ENCODE assay signal across 8 cellular contexts in the genomic region with DNA sequence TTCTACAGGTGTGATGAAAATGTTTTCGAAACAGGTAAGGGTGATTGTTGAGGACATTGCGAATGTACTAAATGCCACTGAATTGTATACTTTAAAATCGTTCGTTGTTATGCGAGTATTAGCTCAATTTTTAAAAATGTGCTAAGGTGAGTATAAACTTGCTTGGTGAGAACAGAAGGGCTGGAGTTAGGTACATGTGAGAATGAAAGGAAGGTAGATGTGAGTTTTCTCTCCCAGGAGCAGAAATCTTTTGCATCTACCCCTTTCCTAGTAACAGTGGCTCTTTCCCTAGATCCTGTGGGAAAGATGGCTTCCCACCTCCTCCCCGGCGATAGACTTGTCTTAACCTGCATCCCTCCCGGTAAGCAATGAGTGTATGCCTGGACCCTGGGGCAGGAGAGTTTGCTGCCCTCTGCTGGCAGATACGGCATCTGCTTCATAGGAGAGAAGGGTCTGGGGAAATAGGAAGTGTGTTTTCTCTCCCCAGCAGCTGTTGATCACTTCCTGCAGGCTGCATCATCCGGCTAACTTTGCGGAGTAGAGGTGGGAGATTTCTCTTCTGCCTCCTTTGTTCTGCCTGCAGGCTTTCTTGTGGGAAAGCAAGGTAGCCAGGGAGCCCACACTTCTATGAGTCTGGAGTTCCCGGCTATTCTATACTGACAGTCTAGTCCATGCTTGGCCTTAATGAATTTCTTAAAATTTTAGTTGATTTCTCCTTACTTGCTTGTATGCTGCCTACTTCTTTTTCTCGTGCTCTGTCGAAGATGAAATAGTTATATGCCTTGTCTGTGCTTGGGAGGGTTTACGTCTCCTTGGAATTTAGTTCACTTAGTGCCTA.
A peak's percentile ranks its signal among the peaks of the same experiment; 100 is the strongest.
DNase-seq lines count a peak whose midpoint lies in the region; TF ChIP-seq lines count a peak whose summit lies in the region.

No MANE protein-coding gene starts in this region.

- TF ChIP-seq CTCF in GM12864 (IDR thresholded peaks at IDR 0.05; ENCODE audit: low read depth, low read length, missing control alignments) (peak; percentile 89), right atrium auricular region (IDR thresholded peaks at IDR 0.05) (peak; percentile 39 to 80), osteoblast (IDR thresholded peaks at IDR 0.05; ENCODE audit: extremely low read depth, low read depth, low read length) (no peak)

- H3F3A ChIP-seq in GM23248 (ENCODE audit: insufficient read depth), result no peaks in the 10 kb centered on the region

- intact Hi-C loops in activated naive CD4-positive, alpha-beta T cell treated with anti-CD3 and anti-CD28 coated beads for 36 hours (cut with micrococcal nuclease), result loop anchor here (1.0 kb wide), 3 partner anchors 372 to 811 kb away; no protein-coding TSS in a partner anchor

- H3K9me3 ChIP-seq in GM23248 (ENCODE audit: low read depth) (no peaks in the 10 kb centered on the region), right atrium auricular region (no peaks in the 10 kb centered on the region), osteoblast (ENCODE audit: low read depth, low read length) (peaks cover 5% of the 10 kb centered on the region)

- no peaks in the 10 kb centered on the region for H4K20me1 ChIP-seq in GM23248 (ENCODE audit: insufficient read depth)
- no peaks in the 10 kb centered on the region for H4K20me1 ChIP-seq in osteoblast (ENCODE audit: insufficient read depth, low read length)

- no peak overlapping the region for H3K4me2 ChIP-seq in GM23248 (ENCODE audit: unreplicated experiment)
- H3K4me2 ChIP-seq in osteoblast (ENCODE audit: insufficient read depth, low read length), result no peak overlapping the region

- no peak overlapping the region for H2AFZ ChIP-seq in GM23248
- H2AFZ ChIP-seq in osteoblast (ENCODE audit: low read length), result no peak overlapping the region

- no peak overlapping the region for H3K9ac ChIP-seq in GM23248

- no peaks in the 10 kb centered on the region for H3K9me2 ChIP-seq in GM23248 (ENCODE audit: insufficient read depth)

- H3K79me2 ChIP-seq in GM23248 (ENCODE audit: insufficient read depth), result no peaks in the 10 kb centered on the region
- H3K79me2 ChIP-seq in osteoblast (ENCODE audit: insufficient read depth, low read length), result no peaks in the 10 kb centered on the region

- peaks cover 2% of the 10 kb centered on the region for H3K27me3 Mint-ChIP-seq in activated naive CD4-positive, alpha-beta T cell treated with anti-CD3 and anti-CD28 coated beads for 36 hours (ENCODE audit: low read depth)

- H3K36me3 ChIP-seq in GM23248 (ENCODE audit: low read depth) (no peaks in the 10 kb centered on the region), right atrium auricular region (no peaks in the 10 kb centered on the region), osteoblast (ENCODE audit: insufficient read depth, low read length) (no peaks in the 10 kb centered on the region)

- no peak for TF ChIP-seq EP300 in Ishikawa (IDR thresholded peaks at IDR 0.05; ENCODE audit: borderline replicate concordance)

- no peaks in the 10 kb centered on the region for H3K4me1 Mint-ChIP-seq in activated naive CD4-positive, alpha-beta T cell treated with anti-CD3 and anti-CD28 coated beads for 36 hours (ENCODE audit: low read depth)

- no peaks in the 10 kb centered on the region for H3K9me3 Mint-ChIP-seq in activated naive CD4-positive, alpha-beta T cell treated with anti-CD3 and anti-CD28 coated beads for 36 hours

- TF ChIP-seq RAD21 in Ishikawa (IDR thresholded peaks at IDR 0.05; ENCODE audit: low read depth), result peak; percentile 76

- in situ Hi-C loops in GM23248 (cut with MboI), result no loop called here

- H3K27me3 ChIP-seq in GM23248 (replicated peaks; ENCODE audit: insufficient read depth) (no peaks in the 10 kb centered on the region), right atrium auricular region (no peaks in the 10 kb centered on the region), osteoblast (ENCODE audit: insufficient read depth, low read length) (no peaks in the 10 kb centered on the region)

- 64 to 65% methylated on average over 15 of the region's 15 CpGs for WGBS in GM23248 (ENCODE audit: low coverage in 1 of 2, low lambda C conversion rate in 2 of 2, missing lambda C conversion rate in 2 of 2), 2 experiments

- DNase-seq in GM12864 (ENCODE audit: low read depth), result peak; percentile 57
- DNase-seq in GM23248, result peak; percentile 7
- DNase-seq in SHP77 treated with DMSO at 0.1 percent for 48 hours (lab: John Stamatoyannopoulos, UW), result peak; percentile 7
- peak; percentile 79 for DNase-seq in activated naive CD4-positive, alpha-beta T cell treated with anti-CD3 and anti-CD28 coated beads for 36 hours
- no peak for DNase-seq in right atrium auricular region (ENCODE audit: low spot score)
- peak; percentile 51 for DNase-seq in stimulated activated CD4-positive, alpha-beta T cell treated with anti-CD3 and anti-CD28 coated beads, Interleukin-12 subunit alpha, Interleukin-12 subunit beta, amount 100 ng/mL, for 4 hours
- DNase-seq in osteoblast (ENCODE audit: insufficient read length, low spot score, missing footprints), result no peak

- no peak overlapping the region for H3K4me3 ChIP-seq in GM12864 (ENCODE audit: low read depth, low read length)
- no peak overlapping the region for H3K4me3 ChIP-seq in GM23248
- H3K4me3 ChIP-seq in right atrium auricular region, result no peak overlapping the region
- no peak overlapping the region for H3K4me3 ChIP-seq in osteoblast (ENCODE audit: insufficient read depth, low read length)

- no peak overlapping the region for H3K27ac Mint-ChIP-seq in activated naive CD4-positive, alpha-beta T cell treated with anti-CD3 and anti-CD28 coated beads for 36 hours

- no peaks in the 10 kb centered on the region for H3K36me3 Mint-ChIP-seq in activated naive CD4-positive, alpha-beta T cell treated with anti-CD3 and anti-CD28 coated beads for 36 hours (ENCODE audit: low read depth)

- CTCF ChIA-PET in activated naive CD4-positive, alpha-beta T cell treated with anti-CD3 and anti-CD28 coated beads for 36 hours (lab: Charles Lee), result interaction anchor here (0.9 to 1.6 kb wide), 3 partner anchors 9 to 811 kb away, joined by 3 to 6 read pairs (median 4); no protein-coding TSS in a partner anchor

- H3K27ac ChIP-seq in GM23248, result no peak overlapping the region
- no peak overlapping the region for H3K27ac ChIP-seq in right atrium auricular region
- H3K27ac ChIP-seq in osteoblast (ENCODE audit: low read depth, low read length), result no peak overlapping the region

- no peak overlapping the region for H3K4me3 Mint-ChIP-seq in activated naive CD4-positive, alpha-beta T cell treated with anti-CD3 and anti-CD28 coated beads for 36 hours

- no peaks in the 10 kb centered on the region for H3K4me1 ChIP-seq in GM23248 (ENCODE audit: insufficient read depth)
- H3K4me1 ChIP-seq in right atrium auricular region, result no peaks in the 10 kb centered on the region
- no peaks in the 10 kb centered on the region for H3K4me1 ChIP-seq in osteoblast (ENCODE audit: insufficient read depth, low read length)

TF ChIP-seq in Ishikawa, 13 proteins besides CTCF, POLR2A, EP300 and RAD21:
- TF ChIP-seq, protein P1, sequence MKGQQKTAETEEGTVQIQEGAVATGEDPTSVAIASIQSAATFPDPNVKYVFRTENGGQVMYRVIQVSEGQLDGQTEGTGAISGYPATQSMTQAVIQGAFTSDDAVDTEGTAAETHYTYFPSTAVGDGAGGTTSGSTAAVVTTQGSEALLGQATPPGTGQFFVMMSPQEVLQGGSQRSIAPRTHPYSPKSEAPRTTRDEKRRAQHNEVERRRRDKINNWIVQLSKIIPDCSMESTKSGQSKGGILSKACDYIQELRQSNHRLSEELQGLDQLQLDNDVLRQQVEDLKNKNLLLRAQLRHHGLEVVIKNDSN (IDR thresholded peaks at IDR 0.05), result no peak
- TF ChIP-seq YY1 (IDR thresholded peaks at IDR 0.05; ENCODE audit: low read depth), result 0 out of 2 replicates have a peak, but pooled peaks have one; percentile 18

Comparison
In these comparisons a context has a peak if more than half of its experiments do, and no peak if none do; other contexts are left out.
1. DNase-seq: peak in GM12864 (single experiment), GM23248 (single experiment), SHP77 treated with DMSO at 0.1 percent for 48 hours (single experiment), activated naive CD4-positive, alpha-beta T cell treated with anti-CD3 and anti-CD28 coated beads for 36 hours (single experiment) and stimulated activated CD4-positive, alpha-beta T cell treated with anti-CD3 and anti-CD28 coated beads, Interleukin-12 subunit alpha, Interleukin-12 subunit beta, amount 100 ng/mL, for 4 hours (single experiment); none in right atrium auricular region (single experiment) and osteoblast (single experiment).